Comparison of ENCODE assay signal across 20 cellular contexts in the genomic region with DNA sequence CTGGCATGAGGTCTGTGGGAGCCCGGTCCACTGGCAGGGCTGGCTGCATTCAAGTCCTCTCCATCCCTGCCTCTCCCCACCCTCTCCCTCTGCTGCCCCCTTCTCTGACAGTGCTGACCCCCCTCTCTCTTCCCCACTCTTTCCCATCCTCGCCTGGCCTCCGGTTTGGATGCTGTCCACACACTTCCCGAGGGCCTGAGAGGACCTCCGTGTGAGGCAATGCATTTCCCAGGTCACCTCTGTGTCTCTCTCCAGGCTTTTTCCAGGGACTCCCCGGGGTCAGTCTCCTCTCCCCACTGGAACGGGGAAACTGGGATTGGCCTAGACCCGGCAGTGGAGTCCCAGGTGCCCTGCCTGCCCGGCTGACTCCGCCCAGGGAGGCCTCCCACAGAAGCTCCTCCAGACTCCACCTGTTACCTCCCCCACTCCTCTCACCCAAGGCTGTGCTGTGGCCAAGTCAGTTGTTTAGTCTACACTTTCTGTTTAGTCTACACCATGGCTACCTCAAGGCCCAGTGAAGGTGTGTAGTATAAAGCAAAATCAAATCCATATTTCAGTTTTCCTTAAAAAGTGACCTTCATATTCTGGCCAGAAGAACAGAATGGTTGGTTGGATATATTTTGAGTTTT.
DNase-seq lines count a peak whose midpoint lies in the region; ATAC-seq and TF ChIP-seq lines count a peak whose summit lies in the region.
"Had no signal": no experiment of that assay in that cellular context is flagged by ENCODE, and none has a peak within 500 bp of the region (broad histone marks: within the 10 kb centered on the region; RNA-seq: fewer than 3 reads in every experiment).

No MANE protein-coding gene starts in this region.

- peaks cover 14% of the 10 kb centered on the region for H3K4me1 ChIP-seq in GM23338 (ENCODE audit: insufficient read depth)
- peaks cover 64% of the 10 kb centered on the region for H3K4me1 ChIP-seq in KMS-11 (ENCODE audit: low read depth, poor library complexity, severe bottlenecking)
- no peaks in the 10 kb centered on the region for H3K4me1 ChIP-seq in colonic mucosa
- H3K4me1 ChIP-seq in neural progenitor cell = peaks cover 32% of the 10 kb centered on the region
- H3K4me1 ChIP-seq in upper lobe of right lung = no peaks in the 10 kb centered on the region
- H3K4me1 ChIP-seq: adrenal gland, breast epithelium, psoas muscle had no signal

- H2AFZ ChIP-seq in GM23338 (no peak overlapping the region), KMS-11 (ENCODE audit: low read depth) (no peak overlapping the region), neural progenitor cell (replicated peaks) (no peak overlapping the region)

- ATAC-seq in GM23338 = peak; percentile 40
- ATAC-seq in upper lobe of right lung = no peak

- H3K27ac ChIP-seq in GM23338 (ENCODE audit: low read depth) (no peak overlapping the region), KMS-11 (peak overlapping the region; percentile 47; the same call in 1 of the 2 replicates), colonic mucosa (no peak overlapping the region), neural progenitor cell (no peak overlapping the region), upper lobe of right lung (no peak overlapping the region)
- H3K27ac ChIP-seq: breast epithelium, psoas muscle, testis, VCaP had no signal

- H3K27me3 Mint-ChIP-seq in GM23338 (ENCODE audit: insufficient read depth, low read depth, poor library complexity) (no peaks in the 10 kb centered on the region), neural progenitor cell (ENCODE audit: insufficient read depth, low read depth) (peaks cover 15% of the 10 kb centered on the region)

- H3K4me1 Mint-ChIP-seq in GM23338 = peaks cover 28% of the 10 kb centered on the region
- peaks cover 33% of the 10 kb centered on the region for H3K4me1 Mint-ChIP-seq in neural progenitor cell

- H3K36me3 Mint-ChIP-seq in GM23338 (ENCODE audit: low read depth) (peaks cover 35% of the 10 kb centered on the region), neural progenitor cell (peaks cover 36% of the 10 kb centered on the region)

- H3K27ac Mint-ChIP-seq in GM23338 = peak overlapping the region; percentile 44; the same call in 1 of the 2 replicates
- H3K27ac Mint-ChIP-seq in neural progenitor cell = no peak overlapping the region
- H3K27ac Mint-ChIP-seq: nephron progenitor cell had no signal

- intact Hi-C loops in colonic mucosa (cut with DNase I) (no loop called here), upper lobe of right lung (cut with DNase I) (no loop called here)

- no peaks in the 10 kb centered on the region for H3K9me2 ChIP-seq in GM23338 (ENCODE audit: insufficient read depth)

- H3K9ac ChIP-seq in KMS-11 (no peak overlapping the region), colonic mucosa (ENCODE audit: low read depth in 2 of 2, low read length in 2 of 2) (no peak overlapping the region), neural progenitor cell (no peak overlapping the region)

- H3K4me3 Mint-ChIP-seq in GM23338 = no peak overlapping the region
- peak overlapping the region; percentile 31 for H3K4me3 Mint-ChIP-seq in neural progenitor cell
- H3K4me3 Mint-ChIP-seq: nephron progenitor cell had no signal

- H3K27me3 ChIP-seq in GM23338 (ENCODE audit: insufficient read depth) = no peaks in the 10 kb centered on the region
- no peaks in the 10 kb centered on the region for H3K27me3 ChIP-seq in KMS-11 (ENCODE audit: insufficient read depth, low read depth)
- no peaks in the 10 kb centered on the region for H3K27me3 ChIP-seq in colonic mucosa
- H3K27me3 ChIP-seq in neural progenitor cell = peaks cover 7% of the 10 kb centered on the region
- H3K27me3 ChIP-seq in upper lobe of right lung = no peaks in the 10 kb centered on the region
- H3K27me3 ChIP-seq: adrenal gland, breast epithelium, testis had no signal

- H3K4me2 ChIP-seq in GM23338 (no peak overlapping the region), KMS-11 (peak overlapping the region; percentile 31; the same call in 1 of the 2 replicates), neural progenitor cell (no peak overlapping the region)

- H3K36me3 ChIP-seq in GM23338 (ENCODE audit: insufficient read depth) (peaks cover 10% of the 10 kb centered on the region), KMS-11 (ENCODE audit: insufficient read depth) (no peaks in the 10 kb centered on the region), colonic mucosa (no peaks in the 10 kb centered on the region), neural progenitor cell (no peaks in the 10 kb centered on the region), upper lobe of right lung (peaks cover 21% of the 10 kb centered on the region)
- H3K36me3 ChIP-seq: breast epithelium had no signal

- H3K9me3 ChIP-seq in colonic mucosa (no peaks in the 10 kb centered on the region), neural progenitor cell (ENCODE audit: low read depth) (no peaks in the 10 kb centered on the region), upper lobe of right lung (no peaks in the 10 kb centered on the region)
- H3K9me3 ChIP-seq: adrenal gland, breast epithelium, psoas muscle, testis had no signal

- H3K9me3 Mint-ChIP-seq in GM23338 = no peaks in the 10 kb centered on the region
- H3K9me3 Mint-ChIP-seq in neural progenitor cell = no peaks in the 10 kb centered on the region
- H3K9me3 Mint-ChIP-seq: nephron progenitor cell had no signal

- DNase-seq in GM23338 (ENCODE audit: low spot score) (no peak), colonic mucosa (peak; percentile 68), neural progenitor cell (ENCODE audit: low spot score) (no peak), NCI-H1105 (lab: John Stamatoyannopoulos, UW) (no peak), upper lobe of right lung (no peak), Kasumi-1 (lab: John Stamatoyannopoulos, UW) (no peak)
- DNase-seq: activated CD4-positive, alpha-beta T cell treated with anti-CD3 and anti-CD28 coated beads, Interleukin-2, amount 50 U/mL, for 4 hours; activated gamma-delta T cell treated with Interleukin-2 at 50 U/mL for 16 hours; adrenal gland; DMS53; GF-D8; glutamatergic neuron; NCI-H1105 treated with DMSO at 0.1 percent for 48 hours; NCI-H2107; nephron progenitor cell; psoas muscle; testis had no signal

- H3K4me3 ChIP-seq in GM23338 (no peak overlapping the region), KMS-11 (IDR thresholded peaks at IDR 0.05; ENCODE audit: insufficient read depth, low read depth, low read length) (no peak overlapping the region), colonic mucosa (no peak overlapping the region), neural progenitor cell (no peak overlapping the region), upper lobe of right lung (no peak overlapping the region)
- H3K4me3 ChIP-seq: adrenal gland, breast epithelium, psoas muscle, testis had no signal

- H4K20me1 ChIP-seq in GM23338 (replicated peaks; ENCODE audit: insufficient read depth) (no peaks in the 10 kb centered on the region), KMS-11 (ENCODE audit: insufficient read depth) (no peaks in the 10 kb centered on the region), neural progenitor cell (ENCODE audit: low read depth) (peaks cover 43% of the 10 kb centered on the region)

- H3F3A ChIP-seq in GM23338 (replicated peaks; ENCODE audit: low read depth) (no peaks in the 10 kb centered on the region), neural progenitor cell (ENCODE audit: low read depth) (peaks cover 21% of the 10 kb centered on the region)

- TF ChIP-seq CTCF in GM23338 (conservative IDR thresholded peaks at IDR 0.05; ENCODE audit: low read depth in 2 of 2) = no peak
- no peak for TF ChIP-seq CTCF in KMS-11 (conservative IDR thresholded peaks at IDR 0.05; ENCODE audit: low read depth, low read length)
- TF ChIP-seq CTCF in colonic mucosa (IDR thresholded peaks at IDR 0.05) = no peak
- no peak for TF ChIP-seq CTCF in neural progenitor cell (IDR thresholded peaks at IDR 0.05)
- TF ChIP-seq CTCF in upper lobe of right lung (IDR thresholded peaks at IDR 0.05) = no peak

- H3K79me2 ChIP-seq in GM23338 (replicated peaks; ENCODE audit: insufficient read depth) = no peaks in the 10 kb centered on the region
- no peaks in the 10 kb centered on the region for H3K79me2 ChIP-seq in KMS-11 (ENCODE audit: insufficient read depth, low read depth)
- no peaks in the 10 kb centered on the region for H3K79me2 ChIP-seq in neural progenitor cell (ENCODE audit: low read depth)

TF ChIP-seq in GM23338, 12 proteins besides CTCF, POLR2A, EP300 and RAD21 (continues in another document):
- TF ChIP-seq NANOG (IDR thresholded peaks at IDR 0.05; ENCODE audit: borderline replicate concordance) (no peak), EZH2 (IDR thresholded peaks at IDR 0.05; ENCODE audit: low read depth, unreplicated experiment) (no peak), ZNF331 (CRISPR knock-in tag; IDR thresholded peaks at IDR 0.05; ENCODE audit: low read depth) (no peak), POLR2AphosphoS5 (IDR thresholded peaks at IDR 0.05; ENCODE audit: low read depth) (no peak), ZNF114 (CRISPR knock-in tag; IDR thresholded peaks at IDR 0.05) (no peak), JUNB (IDR thresholded peaks at IDR 0.05; ENCODE audit: unreplicated experiment) (no peak), CREB1 (CRISPR knock-in tag; IDR thresholded peaks at IDR 0.05; ENCODE audit: low read depth) (no peak), EZH2phosphoT487 (IDR thresholded peaks at IDR 0.05; ENCODE audit: unreplicated experiment) (no peak)
- TF ChIP-seq, protein P1, sequence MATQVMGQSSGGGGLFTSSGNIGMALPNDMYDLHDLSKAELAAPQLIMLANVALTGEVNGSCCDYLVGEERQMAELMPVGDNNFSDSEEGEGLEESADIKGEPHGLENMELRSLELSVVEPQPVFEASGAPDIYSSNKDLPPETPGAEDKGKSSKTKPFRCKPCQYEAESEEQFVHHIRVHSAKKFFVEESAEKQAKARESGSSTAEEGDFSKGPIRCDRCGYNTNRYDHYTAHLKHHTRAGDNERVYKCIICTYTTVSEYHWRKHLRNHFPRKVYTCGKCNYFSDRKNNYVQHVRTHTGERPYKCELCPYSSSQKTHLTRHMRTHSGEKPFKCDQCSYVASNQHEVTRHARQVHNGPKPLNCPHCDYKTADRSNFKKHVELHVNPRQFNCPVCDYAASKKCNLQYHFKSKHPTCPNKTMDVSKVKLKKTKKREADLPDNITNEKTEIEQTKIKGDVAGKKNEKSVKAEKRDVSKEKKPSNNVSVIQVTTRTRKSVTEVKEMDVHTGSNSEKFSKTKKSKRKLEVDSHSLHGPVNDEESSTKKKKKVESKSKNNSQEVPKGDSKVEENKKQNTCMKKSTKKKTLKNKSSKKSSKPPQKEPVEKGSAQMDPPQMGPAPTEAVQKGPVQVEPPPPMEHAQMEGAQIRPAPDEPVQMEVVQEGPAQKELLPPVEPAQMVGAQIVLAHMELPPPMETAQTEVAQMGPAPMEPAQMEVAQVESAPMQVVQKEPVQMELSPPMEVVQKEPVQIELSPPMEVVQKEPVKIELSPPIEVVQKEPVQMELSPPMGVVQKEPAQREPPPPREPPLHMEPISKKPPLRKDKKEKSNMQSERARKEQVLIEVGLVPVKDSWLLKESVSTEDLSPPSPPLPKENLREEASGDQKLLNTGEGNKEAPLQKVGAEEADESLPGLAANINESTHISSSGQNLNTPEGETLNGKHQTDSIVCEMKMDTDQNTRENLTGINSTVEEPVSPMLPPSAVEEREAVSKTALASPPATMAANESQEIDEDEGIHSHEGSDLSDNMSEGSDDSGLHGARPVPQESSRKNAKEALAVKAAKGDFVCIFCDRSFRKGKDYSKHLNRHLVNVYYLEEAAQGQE (IDR thresholded peaks at IDR 0.05; ENCODE audit: unreplicated experiment) = no peak
